ENCODE assay signal across 13 cellular contexts in the genomic region with DNA sequence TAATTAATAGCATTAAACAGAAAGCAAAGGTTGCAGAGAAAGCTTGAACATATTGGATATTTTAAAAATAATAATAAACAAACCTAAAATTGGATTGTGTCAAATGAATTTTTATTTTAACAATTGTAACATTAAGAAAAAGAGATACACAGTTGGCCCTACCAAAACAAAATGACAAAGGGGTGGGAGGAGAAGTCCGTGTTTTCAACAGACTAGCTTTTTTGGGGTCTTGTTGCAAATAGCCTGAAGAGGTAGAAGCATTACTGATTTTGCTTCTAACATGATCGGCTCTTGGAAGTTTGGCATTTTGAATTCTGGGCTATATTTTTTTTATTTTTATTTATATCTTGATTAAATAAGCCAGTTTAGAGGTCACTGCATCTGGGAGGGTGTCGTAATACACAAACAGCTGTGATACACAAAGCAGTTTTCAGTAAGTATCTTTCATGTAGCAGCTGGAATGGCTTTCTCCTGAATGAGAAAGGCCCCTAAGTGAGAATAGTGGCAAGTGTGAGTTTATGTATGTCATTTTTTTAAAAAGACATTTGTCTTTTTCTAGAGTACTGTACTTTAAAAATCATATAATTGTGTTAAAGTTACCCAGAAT.
DNase-seq lines count a peak whose midpoint lies in the region; ATAC-seq and TF ChIP-seq lines count a peak whose summit lies in the region.
"Had no signal": no experiment of that assay in that cellular context is flagged by ENCODE, and none has a peak within 500 bp of the region (broad histone marks: within the 10 kb centered on the region; RNA-seq: fewer than 3 reads in every experiment).

No MANE protein-coding gene starts in this region.

- H3K9ac ChIP-seq in skeletal muscle satellite cell (ENCODE audit: low read depth, low read length) = no peak overlapping the region

- peak overlapping the region; percentile 5 for H3K4me2 ChIP-seq in skeletal muscle satellite cell (ENCODE audit: low read length)

- no peaks in the 10 kb centered on the region for H3K9me3 Mint-ChIP-seq in activated naive CD4-positive, alpha-beta T cell treated with anti-CD3 and anti-CD28 coated beads for 36 hours
- H3K9me3 Mint-ChIP-seq: activated CD4-positive, alpha-beta T cell treated with anti-CD3 and anti-CD28 coated beads, Interleukin-2, amount 10 ng/mL, durations not matched to agents 24 days and 14 days had no signal

- H3K4me3 Mint-ChIP-seq in activated naive CD4-positive, alpha-beta T cell treated with anti-CD3 and anti-CD28 coated beads for 36 hours = peak overlapping the region; percentile 57

- no peak overlapping the region for H3K27ac Mint-ChIP-seq in activated naive CD4-positive, alpha-beta T cell treated with anti-CD3 and anti-CD28 coated beads for 36 hours

- CTCF ChIA-PET in activated naive CD4-positive, alpha-beta T cell treated with anti-CD3 and anti-CD28 coated beads for 36 hours (lab: Charles Lee) = interaction anchor here (0.9 kb wide), 1 partner anchor 10 kb away, joined by 3 read pairs; no protein-coding TSS in a partner anchor

- H3K27me3 Mint-ChIP-seq in activated naive CD4-positive, alpha-beta T cell treated with anti-CD3 and anti-CD28 coated beads for 36 hours (ENCODE audit: low read depth) = no peaks in the 10 kb centered on the region
- H3K27me3 Mint-ChIP-seq: activated CD4-positive, alpha-beta T cell treated with anti-CD3 and anti-CD28 coated beads, Interleukin-2, amount 10 ng/mL, durations not matched to agents 24 days and 14 days had no signal

- no peaks in the 10 kb centered on the region for H3K36me3 Mint-ChIP-seq in activated naive CD4-positive, alpha-beta T cell treated with anti-CD3 and anti-CD28 coated beads for 36 hours (ENCODE audit: low read depth)

- H3K9me3 ChIP-seq in left ventricle myocardium inferior (replicated peaks) (no peaks in the 10 kb centered on the region), skeletal muscle satellite cell (replicated peaks; ENCODE audit: low read length) (no peaks in the 10 kb centered on the region)

- H3K27ac ChIP-seq in left ventricle myocardium inferior (replicated peaks) = peak overlapping the region; percentile 74

- no peak for ATAC-seq in GM21360 (IDR thresholded peaks at IDR 0.05; ENCODE audit: unreplicated experiment)

- TF ChIP-seq CTCF in left ventricle myocardium inferior (IDR thresholded peaks at IDR 0.05; ENCODE audit: borderline replicate concordance) = no peak

- peaks cover 24% of the 10 kb centered on the region for H3K4me1 Mint-ChIP-seq in activated naive CD4-positive, alpha-beta T cell treated with anti-CD3 and anti-CD28 coated beads for 36 hours (ENCODE audit: low read depth)

- DNase-seq in activated naive CD4-positive, alpha-beta T cell treated with anti-CD3 and anti-CD28 coated beads for 36 hours = no peak
- DNase-seq in activated naive CD4-positive, alpha-beta T cell treated with Interleukin-2 at 50 U/mL for 16 hours = no peak
- DNase-seq in RPMI7951 (ENCODE audit: low read depth) = peak; percentile 23
- DNase-seq in left ventricle myocardium inferior = no peak
- no peak for DNase-seq in NCI-H345 treated with DMSO at 0.1 percent for 48 hours (lab: John Stamatoyannopoulos, UW; ENCODE audit: unreplicated experiment)
- DNase-seq in NCI-H748 (lab: John Stamatoyannopoulos, UW; ENCODE audit: unreplicated experiment) = no peak
- DNase-seq: activated CD4-positive, alpha-beta T cell treated with anti-CD3 and anti-CD28 coated beads, Interleukin-2, amount 10 ng/mL, durations not matched to agents 24 days and 14 days; aorta; NCI-H187; SIG-M5 had no signal

- H3K36me3 ChIP-seq in left ventricle myocardium inferior (no peaks in the 10 kb centered on the region), skeletal muscle satellite cell (ENCODE audit: insufficient read depth, low read length) (no peaks in the 10 kb centered on the region)

- intact Hi-C loops in activated naive CD4-positive, alpha-beta T cell treated with anti-CD3 and anti-CD28 coated beads for 36 hours (cut with micrococcal nuclease) = loop anchor here (2.0 kb wide), 1 partner anchor 18 kb away; no protein-coding TSS in a partner anchor
- intact Hi-C loops in left ventricle myocardium inferior (cut with micrococcal nuclease) = no loop called here

- no peak overlapping the region for H3K4me3 ChIP-seq in left ventricle myocardium inferior
- H3K4me3 ChIP-seq in skeletal muscle satellite cell (ENCODE audit: low read length) = no peak overlapping the region
- H3K4me3 ChIP-seq: skin epidermis had no signal

- H3K27me3 ChIP-seq in left ventricle myocardium inferior (ENCODE audit: low read depth) = no peaks in the 10 kb centered on the region
- H3K27me3 ChIP-seq in skeletal muscle satellite cell (ENCODE audit: control insufficient read depth, insufficient read depth, low read length) = no peaks in the 10 kb centered on the region

- H3K4me1 ChIP-seq in left ventricle myocardium inferior = peaks cover 32% of the 10 kb centered on the region
- peaks cover 21% of the 10 kb centered on the region for H3K4me1 ChIP-seq in skeletal muscle satellite cell (ENCODE audit: control insufficient read depth, insufficient read depth, low read length)
